ENCODE assay signal across 16 cellular contexts in genomic region chr19:623175-623916, GRCh38. TPM values are rescaled to one million over a fixed set of nuclear protein-coding genes. Genes with fewer than 3 reads are reported as not detected.
"Had no signal": no experiment of that assay in that cellular context is flagged by ENCODE, and none has a peak within 500 bp of the region (broad histone marks: within the 10 kb centered on the region; RNA-seq: fewer than 3 reads in every experiment).

No MANE protein-coding gene starts in this region.

- H3K9me3 ChIP-seq: adrenal gland, body of pancreas, heart right ventricle, left ventricle myocardium inferior had no signal

- DNase-seq: activated CD4-positive, alpha-beta T cell treated with anti-CD3 and anti-CD28 coated beads, Interleukin-2, amount 50 U/mL, for 4 hours; activated naive CD4-positive, alpha-beta T cell treated with anti-CD3 and anti-CD28 coated beads, Interleukin-2, amount 50 U/mL, for 16 hours; activated T-cell treated with anti-CD3 and anti-CD28 coated beads, Interleukin-2, amount 50 U/mL, for 1 hour; body of pancreas; heart right ventricle; left ventricle myocardium inferior; mesendoderm; retina; SW 1271 had no signal

- H3K4me1 ChIP-seq: adrenal gland, body of pancreas, heart right ventricle, left ventricle myocardium inferior, parathyroid adenoma had no signal

- H3K4me3 ChIP-seq: adrenal gland, body of pancreas, heart right ventricle, left ventricle myocardium inferior, skin epidermis had no signal

- H3K27ac ChIP-seq: adrenal gland, body of pancreas, heart right ventricle, left ventricle myocardium inferior, parathyroid adenoma, skin epidermis had no signal

- H3K9ac ChIP-seq: parathyroid adenoma had no signal

- H3K79me2 ChIP-seq: parathyroid adenoma had no signal

- H2AFZ ChIP-seq: parathyroid adenoma had no signal

- H3K27me3 ChIP-seq: adrenal gland, body of pancreas, heart right ventricle had no signal

- ATAC-seq: activated CD4-positive, CD25-positive, alpha-beta regulatory T cell treated with anti-CD3 and anti-CD28 coated beads, Interleukin-2, amount 50 U/mL, for 24 hours; body of pancreas had no signal

- FAIRE-seq: frontal cortex had no signal

RNA-seq across cellular contexts. Expression of gene FGF22, which starts 16.3 kb away (rescaled TPM):
- total RNA-seq: body of pancreas, cerebellum, left ventricle myocardium inferior had no signal

RNA-seq across cellular contexts. Expression of gene HCN2, which starts 33.7 kb away (rescaled TPM):
- total RNA-seq: subcutaneous adipose tissue had no signal
